Comparison of ENCODE assay signal across 2 cellular contexts in the genomic region with DNA sequence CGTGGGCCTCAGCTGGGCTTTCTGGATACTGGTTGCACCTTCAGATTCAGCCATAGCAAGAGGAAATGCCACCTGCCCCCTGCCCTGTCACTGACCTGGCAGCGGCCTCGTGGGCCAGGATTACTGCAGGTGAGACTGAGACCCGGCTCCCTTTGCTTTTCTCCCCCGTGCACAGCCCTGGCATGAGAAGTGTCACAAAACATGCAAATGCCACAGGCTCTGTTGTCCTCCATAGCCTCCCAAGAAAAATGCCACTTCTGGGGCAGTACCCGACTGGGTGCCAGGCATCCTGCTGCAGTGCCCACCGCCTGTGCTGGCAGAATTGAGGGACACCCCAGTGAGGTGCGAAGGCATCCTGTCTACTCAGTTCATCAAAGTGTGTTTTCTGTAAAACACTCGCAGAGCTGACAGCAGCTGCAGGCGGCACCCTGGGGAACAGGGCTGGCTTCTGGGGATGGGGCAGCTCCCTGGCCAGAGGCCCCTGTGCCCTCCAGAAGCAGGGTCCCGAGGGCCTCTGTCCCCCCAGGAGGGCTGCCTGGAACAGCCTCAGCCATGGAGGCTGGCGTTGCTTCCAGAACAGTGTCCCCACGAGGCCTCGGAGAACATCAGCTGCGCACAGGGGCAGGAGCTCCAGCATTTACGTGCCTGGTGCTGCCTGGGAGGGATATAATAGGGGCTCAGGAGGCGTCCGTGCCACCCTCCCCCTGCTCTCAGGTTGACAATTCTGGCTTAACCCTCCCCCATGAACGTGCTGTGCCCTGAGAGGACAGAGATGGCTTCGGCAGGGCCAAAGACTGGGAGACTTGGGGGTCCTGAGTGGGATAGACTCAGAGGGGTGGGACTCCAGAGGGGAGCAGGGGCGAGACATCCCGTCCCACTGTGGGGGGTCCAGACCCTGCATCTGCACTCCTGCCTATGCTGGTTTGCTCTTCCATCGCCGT.
TF ChIP-seq lines count a peak whose summit lies in the region.

No MANE protein-coding gene starts in this region.

TF ChIP-seq in SK-N-SH, 30 proteins besides CTCF, POLR2A, EP300 and RAD21 (continued from another document):
- TF ChIP-seq, protein P1, sequence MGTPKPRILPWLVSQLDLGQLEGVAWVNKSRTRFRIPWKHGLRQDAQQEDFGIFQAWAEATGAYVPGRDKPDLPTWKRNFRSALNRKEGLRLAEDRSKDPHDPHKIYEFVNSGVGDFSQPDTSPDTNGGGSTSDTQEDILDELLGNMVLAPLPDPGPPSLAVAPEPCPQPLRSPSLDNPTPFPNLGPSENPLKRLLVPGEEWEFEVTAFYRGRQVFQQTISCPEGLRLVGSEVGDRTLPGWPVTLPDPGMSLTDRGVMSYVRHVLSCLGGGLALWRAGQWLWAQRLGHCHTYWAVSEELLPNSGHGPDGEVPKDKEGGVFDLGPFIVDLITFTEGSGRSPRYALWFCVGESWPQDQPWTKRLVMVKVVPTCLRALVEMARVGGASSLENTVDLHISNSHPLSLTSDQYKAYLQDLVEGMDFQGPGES (IDR thresholded peaks at IDR 0.05; ENCODE audit: low read depth, low read length), result no peak
- TF ChIP-seq TCF12 (IDR thresholded peaks at IDR 0.05), result no peak
- no peak for TF ChIP-seq ELF1 (IDR thresholded peaks at IDR 0.05)
- TF ChIP-seq TEAD4 (IDR thresholded peaks at IDR 0.05; ENCODE audit: borderline replicate concordance, insufficient read depth), result no peak
- TF ChIP-seq RXRA (IDR thresholded peaks at IDR 0.05; ENCODE audit: borderline replicate concordance, low read depth), result no peak
- TF ChIP-seq FOSL2 (IDR thresholded peaks at IDR 0.05; ENCODE audit: borderline replicate concordance, low read depth), result no peak
- TF ChIP-seq YY1 (IDR thresholded peaks at IDR 0.05; ENCODE audit: low read depth), result no peak
- TF ChIP-seq, protein P2, sequence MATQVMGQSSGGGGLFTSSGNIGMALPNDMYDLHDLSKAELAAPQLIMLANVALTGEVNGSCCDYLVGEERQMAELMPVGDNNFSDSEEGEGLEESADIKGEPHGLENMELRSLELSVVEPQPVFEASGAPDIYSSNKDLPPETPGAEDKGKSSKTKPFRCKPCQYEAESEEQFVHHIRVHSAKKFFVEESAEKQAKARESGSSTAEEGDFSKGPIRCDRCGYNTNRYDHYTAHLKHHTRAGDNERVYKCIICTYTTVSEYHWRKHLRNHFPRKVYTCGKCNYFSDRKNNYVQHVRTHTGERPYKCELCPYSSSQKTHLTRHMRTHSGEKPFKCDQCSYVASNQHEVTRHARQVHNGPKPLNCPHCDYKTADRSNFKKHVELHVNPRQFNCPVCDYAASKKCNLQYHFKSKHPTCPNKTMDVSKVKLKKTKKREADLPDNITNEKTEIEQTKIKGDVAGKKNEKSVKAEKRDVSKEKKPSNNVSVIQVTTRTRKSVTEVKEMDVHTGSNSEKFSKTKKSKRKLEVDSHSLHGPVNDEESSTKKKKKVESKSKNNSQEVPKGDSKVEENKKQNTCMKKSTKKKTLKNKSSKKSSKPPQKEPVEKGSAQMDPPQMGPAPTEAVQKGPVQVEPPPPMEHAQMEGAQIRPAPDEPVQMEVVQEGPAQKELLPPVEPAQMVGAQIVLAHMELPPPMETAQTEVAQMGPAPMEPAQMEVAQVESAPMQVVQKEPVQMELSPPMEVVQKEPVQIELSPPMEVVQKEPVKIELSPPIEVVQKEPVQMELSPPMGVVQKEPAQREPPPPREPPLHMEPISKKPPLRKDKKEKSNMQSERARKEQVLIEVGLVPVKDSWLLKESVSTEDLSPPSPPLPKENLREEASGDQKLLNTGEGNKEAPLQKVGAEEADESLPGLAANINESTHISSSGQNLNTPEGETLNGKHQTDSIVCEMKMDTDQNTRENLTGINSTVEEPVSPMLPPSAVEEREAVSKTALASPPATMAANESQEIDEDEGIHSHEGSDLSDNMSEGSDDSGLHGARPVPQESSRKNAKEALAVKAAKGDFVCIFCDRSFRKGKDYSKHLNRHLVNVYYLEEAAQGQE (IDR thresholded peaks at IDR 0.05; ENCODE audit: low read depth, low read length), result no peak
- TF ChIP-seq USF2 (IDR thresholded peaks at IDR 0.05; ENCODE audit: borderline replicate concordance, low read depth, low read length), result no peak
- TF ChIP-seq POLR2AphosphoS5 (IDR thresholded peaks at IDR 0.05; ENCODE audit: low read depth, low read length), result no peak
- no peak for TF ChIP-seq FOXM1 (IDR thresholded peaks at IDR 0.05; ENCODE audit: low read depth)
- no peak for TF ChIP-seq MEF2A (IDR thresholded peaks at IDR 0.05; ENCODE audit: borderline replicate concordance, low read depth)
- TF ChIP-seq, protein P3, sequence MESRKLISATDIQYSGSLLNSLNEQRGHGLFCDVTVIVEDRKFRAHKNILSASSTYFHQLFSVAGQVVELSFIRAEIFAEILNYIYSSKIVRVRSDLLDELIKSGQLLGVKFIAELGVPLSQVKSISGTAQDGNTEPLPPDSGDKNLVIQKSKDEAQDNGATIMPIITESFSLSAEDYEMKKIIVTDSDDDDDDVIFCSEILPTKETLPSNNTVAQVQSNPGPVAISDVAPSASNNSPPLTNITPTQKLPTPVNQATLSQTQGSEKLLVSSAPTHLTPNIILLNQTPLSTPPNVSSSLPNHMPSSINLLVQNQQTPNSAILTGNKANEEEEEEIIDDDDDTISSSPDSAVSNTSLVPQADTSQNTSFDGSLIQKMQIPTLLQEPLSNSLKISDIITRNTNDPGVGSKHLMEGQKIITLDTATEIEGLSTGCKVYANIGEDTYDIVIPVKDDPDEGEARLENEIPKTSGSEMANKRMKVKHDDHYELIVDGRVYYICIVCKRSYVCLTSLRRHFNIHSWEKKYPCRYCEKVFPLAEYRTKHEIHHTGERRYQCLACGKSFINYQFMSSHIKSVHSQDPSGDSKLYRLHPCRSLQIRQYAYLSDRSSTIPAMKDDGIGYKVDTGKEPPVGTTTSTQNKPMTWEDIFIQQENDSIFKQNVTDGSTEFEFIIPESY (IDR thresholded peaks at IDR 0.05; ENCODE audit: borderline replicate concordance, low read depth), result no peak
- TF ChIP-seq NFIC (IDR thresholded peaks at IDR 0.05; ENCODE audit: borderline replicate concordance), result no peak
- no peak for TF ChIP-seq TAF1 (IDR thresholded peaks at IDR 0.05; ENCODE audit: borderline replicate concordance, low read depth, low read length)

TF ChIP-seq in WTC11, 78 proteins besides CTCF, POLR2A, EP300 and RAD21 (continued from another document):
- TF ChIP-seq E2F5 (CRISPR knock-in tag; IDR thresholded peaks at IDR 0.05) (no peak), ZNF219 (CRISPR knock-in tag; IDR thresholded peaks at IDR 0.05; ENCODE audit: borderline replicate concordance) (no peak), PRRX2 (CRISPR knock-in tag; IDR thresholded peaks at IDR 0.05) (no peak), FOXP1 (CRISPR knock-in tag; IDR thresholded peaks at IDR 0.05; ENCODE audit: borderline replicate concordance) (no peak), TEAD1 (CRISPR knock-in tag; IDR thresholded peaks at IDR 0.05) (no peak), ZNF317 (CRISPR knock-in tag; IDR thresholded peaks at IDR 0.05; ENCODE audit: borderline replicate concordance, low read depth) (no peak), TEAD4 (CRISPR knock-in tag; IDR thresholded peaks at IDR 0.05) (no peak), ZNF423 (CRISPR knock-in tag; IDR thresholded peaks at IDR 0.05) (no peak)
- TF ChIP-seq, protein P4, sequence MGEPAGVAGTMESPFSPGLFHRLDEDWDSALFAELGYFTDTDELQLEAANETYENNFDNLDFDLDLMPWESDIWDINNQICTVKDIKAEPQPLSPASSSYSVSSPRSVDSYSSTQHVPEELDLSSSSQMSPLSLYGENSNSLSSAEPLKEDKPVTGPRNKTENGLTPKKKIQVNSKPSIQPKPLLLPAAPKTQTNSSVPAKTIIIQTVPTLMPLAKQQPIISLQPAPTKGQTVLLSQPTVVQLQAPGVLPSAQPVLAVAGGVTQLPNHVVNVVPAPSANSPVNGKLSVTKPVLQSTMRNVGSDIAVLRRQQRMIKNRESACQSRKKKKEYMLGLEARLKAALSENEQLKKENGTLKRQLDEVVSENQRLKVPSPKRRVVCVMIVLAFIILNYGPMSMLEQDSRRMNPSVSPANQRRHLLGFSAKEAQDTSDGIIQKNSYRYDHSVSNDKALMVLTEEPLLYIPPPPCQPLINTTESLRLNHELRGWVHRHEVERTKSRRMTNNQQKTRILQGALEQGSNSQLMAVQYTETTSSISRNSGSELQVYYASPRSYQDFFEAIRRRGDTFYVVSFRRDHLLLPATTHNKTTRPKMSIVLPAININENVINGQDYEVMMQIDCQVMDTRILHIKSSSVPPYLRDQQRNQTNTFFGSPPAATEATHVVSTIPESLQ (CRISPR knock-in tag; IDR thresholded peaks at IDR 0.05), result no peak
